Comparison of ENCODE assay signal across 7 cellular contexts in the genomic region with DNA sequence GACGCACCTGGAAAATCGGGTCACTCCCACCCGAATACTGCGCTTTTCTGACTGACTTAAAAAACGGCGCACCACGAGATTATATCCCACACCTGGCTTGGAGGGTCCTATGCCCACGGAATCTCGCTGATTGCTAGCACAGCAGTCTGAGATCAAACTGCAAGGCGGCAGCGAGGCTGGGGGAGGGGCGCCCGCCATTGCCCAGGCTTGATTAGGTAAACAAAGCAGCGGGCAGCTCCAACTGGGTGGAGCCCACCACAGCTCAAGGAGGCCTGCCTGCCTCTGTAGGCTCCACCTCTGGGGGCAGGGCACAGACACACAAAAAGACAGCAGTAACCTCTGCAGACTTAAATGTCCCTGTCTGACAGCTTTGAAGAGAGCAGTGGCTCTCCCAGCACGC. TPM values are rescaled to one million over a fixed set of nuclear protein-coding genes. Genes with fewer than 3 reads are reported as not detected.
A peak's percentile ranks its signal among the peaks of the same experiment; 100 is the strongest.
DNase-seq lines count a peak whose midpoint lies in the region; ATAC-seq and TF ChIP-seq lines count a peak whose summit lies in the region.
"Not testable (repeated sequence)": the region's sequence is repeated elsewhere in the genome, so short reads cannot be mapped to it uniquely, and the experiment has no call there.

No MANE protein-coding gene starts in this region.

- H2AK5ac ChIP-seq in H9 (ENCODE audit: insufficient read length, low read length) = not testable (repeated sequence)

- not testable (repeated sequence) for H3K4me3 ChIP-seq in GM23338; endodermal cell (ENCODE audit: low read length)

- no CpG with 5 or more reads among the region's 15 CpGs for WGBS in H9 (ENCODE audit: extremely low coverage, insufficient read length, low lambda C conversion rate)
- 38% methylated on average over 5 of the region's 15 CpGs; no CpG with 5 or more reads in 1 of the 2 experiments for WGBS in endodermal cell (ENCODE audit: insufficient coverage in 1 of 2, insufficient read length in 1 of 2), 2 experiments

- H3K4me2 ChIP-seq in GM23338; H9 (ENCODE audit: insufficient read depth, insufficient read length, low read length): not testable (repeated sequence)

- not testable (repeated sequence) for H4K91ac ChIP-seq in H9 (ENCODE audit: insufficient read length, low read depth, low read length)

- H3K27ac Mint-ChIP-seq in GM23338; WTC11; endodermal cell; mesothelial cell of epicardium; nephron progenitor cell; neural crest cell (ENCODE audit: unreplicated experiment): not testable (repeated sequence)
- peak overlapping the region in 2 of 3 experiments; percentile 62 to 83; a peak in 2 of 7 replicates for H3K27ac Mint-ChIP-seq in H9

- H3K36me3 ChIP-seq in GM23338 (ENCODE audit: insufficient read depth); endodermal cell (ENCODE audit: control insufficient read depth, insufficient read depth, low read length): not testable (repeated sequence)

- not testable (repeated sequence) for H2BK120ac ChIP-seq in H9 (ENCODE audit: low read depth, low read length, poor library complexity, severe bottlenecking)

- not testable (repeated sequence) for H3F3A ChIP-seq in GM23338 (replicated peaks; ENCODE audit: low read depth)

- ATAC-seq in GM23338, WTC11: not testable (repeated sequence)

- H3K79me2 ChIP-seq in GM23338 (replicated peaks; ENCODE audit: insufficient read depth); H9 (ENCODE audit: insufficient read depth, low read length): not testable (repeated sequence)

- not testable (repeated sequence) for H3K56ac ChIP-seq in H9 (ENCODE audit: insufficient read length, low read depth, low read length)

- H3K27me3 ChIP-seq in GM23338 (ENCODE audit: insufficient read depth); H9 (ENCODE audit: insufficient read depth, low read length); endodermal cell (ENCODE audit: control insufficient read depth, insufficient read depth, low read length, poor library complexity, severe bottlenecking): not testable (repeated sequence)

- POLR2A ChIA-PET in WTC11 (lab: Charles Lee) = not testable (repeated sequence)

- not testable (repeated sequence) for H2AFZ ChIP-seq in GM23338; H9 (ENCODE audit: low read length)

- H2BK15ac ChIP-seq in H9 (ENCODE audit: low read depth, low read length) = not testable (repeated sequence)

- H4K5ac ChIP-seq in H9 (ENCODE audit: insufficient read length, low read depth, low read length) = not testable (repeated sequence)

- not testable (repeated sequence) for H3K4me1 Mint-ChIP-seq in GM23338, H9, WTC11, endodermal cell, mesothelial cell of epicardium, nephron progenitor cell, neural crest cell

- H4K20me1 ChIP-seq in GM23338 (replicated peaks; ENCODE audit: insufficient read depth); H9 (ENCODE audit: control insufficient read depth, insufficient read depth, insufficient read length): not testable (repeated sequence)

- not testable (repeated sequence) for H2BK12ac ChIP-seq in H9 (ENCODE audit: insufficient read length, low read depth, low read length)

- not testable (repeated sequence) for H3K14ac ChIP-seq in H9 (ENCODE audit: insufficient read depth, low read length)

- not testable (repeated sequence) for H3K23ac ChIP-seq in H9 (ENCODE audit: insufficient read length, low read depth, low read length)

- H3K23me2 ChIP-seq in H9 (ENCODE audit: insufficient read length, low read depth, low read length, poor library complexity, severe bottlenecking) = not testable (repeated sequence)

- not testable (repeated sequence) for H3K9ac ChIP-seq in H9 (ENCODE audit: extremely low read depth, insufficient read length, low read length); endodermal cell (ENCODE audit: extremely low read depth, low read length, poor library complexity, severe bottlenecking)

- H3K18ac ChIP-seq in H9 (ENCODE audit: insufficient read length, low read depth, low read length) = not testable (repeated sequence)

- not testable (repeated sequence) for H2BK20ac ChIP-seq in H9 (ENCODE audit: low read depth, low read length, poor library complexity, severe bottlenecking)

- H3K9me3 ChIP-seq in H9 (ENCODE audit: control insufficient read depth, low read depth, low read length); endodermal cell (ENCODE audit: control insufficient read depth, low read length): not testable (repeated sequence)

- H3K4me3 Mint-ChIP-seq in GM23338 (peak overlapping the region; percentile 54; the same call in 2 of the 3 replicates), H9 (peak overlapping the region; percentile 64 to 75), WTC11 (peak overlapping the region; percentile 72), endodermal cell (peak overlapping the region; percentile 39), mesothelial cell of epicardium (peak overlapping the region; percentile 43), nephron progenitor cell (peak overlapping the region; percentile 50), neural crest cell (peak overlapping the region; percentile 72)

- H2BK5ac ChIP-seq in H9 (ENCODE audit: insufficient read length, low read length) = not testable (repeated sequence)

- not testable (repeated sequence) for H3T11ph ChIP-seq in H9 (ENCODE audit: low read length)

- H3K36me3 Mint-ChIP-seq in GM23338 (ENCODE audit: low read depth) (peaks cover 22% of the 10 kb centered on the region), H9 (ENCODE audit: insufficient read depth in 1 of 3, low read depth in 3 of 3) (peaks cover 8 to 28% (median 21%) of the 10 kb centered on the region in 3 experiments; a peak in 6 of 7 replicates), WTC11 (peaks cover 20% of the 10 kb centered on the region), endodermal cell (ENCODE audit: low read depth) (peaks cover 22% of the 10 kb centered on the region), mesothelial cell of epicardium (peaks cover 23% of the 10 kb centered on the region), nephron progenitor cell (ENCODE audit: low read depth) (peaks cover 28% of the 10 kb centered on the region), neural crest cell (ENCODE audit: low read depth) (peaks cover 17% of the 10 kb centered on the region)

- CTCF ChIA-PET in WTC11 (lab: Charles Lee) = not testable (repeated sequence)

- H3K9me2 ChIP-seq in GM23338 (ENCODE audit: insufficient read depth) = not testable (repeated sequence)

- H4K8ac ChIP-seq in H9 (replicated peaks; ENCODE audit: insufficient read length, low read depth, low read length) = not testable (repeated sequence)

- not testable (repeated sequence) for H3K9me3 Mint-ChIP-seq in GM23338, H9, WTC11, endodermal cell, mesothelial cell of epicardium, nephron progenitor cell, neural crest cell

- not testable (repeated sequence) for DNase-seq in GM23338 (ENCODE audit: low spot score); H9; endodermal cell; mesothelial cell of epicardium (ENCODE audit: low spot score in 2 of 2, unreplicated experiment in 2 of 2); nephron progenitor cell; neural crest cell (ENCODE audit: low read depth, low spot score)
- peak; percentile 61 for DNase-seq in WTC11 (ENCODE audit: low spot score)

- H3K27ac ChIP-seq in GM23338 (ENCODE audit: low read depth); H9 (ENCODE audit: insufficient read length, low read depth, low read length); endodermal cell (ENCODE audit: low read depth, low read length): not testable (repeated sequence)

- H3K27me3 Mint-ChIP-seq in GM23338 (ENCODE audit: insufficient read depth, low read depth, poor library complexity); H9 (ENCODE audit: low read depth); WTC11 (ENCODE audit: low read depth); endodermal cell (ENCODE audit: insufficient read depth); mesothelial cell of epicardium (ENCODE audit: low read depth); nephron progenitor cell (ENCODE audit: low read depth, poor library complexity); neural crest cell (ENCODE audit: low read depth): not testable (repeated sequence)

- not testable (repeated sequence) for H3K79me1 ChIP-seq in H9 (ENCODE audit: insufficient read depth, low read depth, low read length, poor library complexity, severe bottlenecking)

- H3K4ac ChIP-seq in H9 (ENCODE audit: low read depth, low read length) = not testable (repeated sequence)

- not testable (repeated sequence) for H3K4me1 ChIP-seq in GM23338 (ENCODE audit: insufficient read depth); H9 (ENCODE audit: insufficient read depth, low read length); endodermal cell (ENCODE audit: control insufficient read depth, insufficient read depth, low read length)

- not testable (repeated sequence) for TF ChIP-seq CTCF in GM23338 (conservative IDR thresholded peaks at IDR 0.05; ENCODE audit: low read depth in 2 of 2); H9 (conservative IDR thresholded peaks at IDR 0.05); WTC11 (IDR thresholded peaks at IDR 0.05); endodermal cell (conservative IDR thresholded peaks at IDR 0.05); mesothelial cell of epicardium (IDR thresholded peaks at IDR 0.05; ENCODE audit: unreplicated experiment); nephron progenitor cell (IDR thresholded peaks at IDR 0.05); neural crest cell (conservative IDR thresholded peaks at IDR 0.05)

RNA-seq across cellular contexts. Expression of a gene that starts 26.3 kb away (rescaled TPM):
- 10.5 TPM in 2 replicates for total RNA-seq in GM23338 (2014; rRNA removed; shearing (Covaris generic))
- polyA plus RNA-seq in GM23338 (2016; fragmentation: Nextera tagmentation; extraction: Ambion mirVana) = 7.6 and 8.1 TPM in 2 replicates
- total RNA-seq in H9 (2021) (7.3 TPM in 2 replicates), WTC11 (2021) (9.9 to 11.6 TPM (median 10.7 TPM) in 3 replicates), endodermal cell (10 to 100 TPM in 1 of 2 donors, 1 to 10 TPM in 1; 8.0 to 16.6 TPM), mesothelial cell of epicardium (6.5 to 8.0 TPM (median 7.2 TPM) in 3 replicates), neural crest cell (5.6 and 6.9 TPM in 2 replicates)
- 3.6 TPM for polyA plus RNA-seq in endodermal cell (2013, experiment 1 of 2)
- polyA plus RNA-seq in endodermal cell (2013, experiment 2 of 2) = 3.0 TPM
